In genomic region chr12:109182041-109182839, GRCh38 we compare ENCODE assay signal across 23 cellular contexts.
A peak's percentile ranks its signal among the peaks of the same experiment; 100 is the strongest.
DNase-seq lines count a peak whose midpoint lies in the region; ATAC-seq and TF ChIP-seq lines count a peak whose summit lies in the region.
"Had no signal": no experiment of that assay in that cellular context is flagged by ENCODE, and none has a peak within 500 bp of the region (broad histone marks: within the 10 kb centered on the region; RNA-seq: fewer than 3 reads in every experiment).

No MANE protein-coding gene starts in this region.

- peaks cover 3% of the 10 kb centered on the region for H3K36me3 Mint-ChIP-seq in activated T-helper 2 cell treated with anti-CD3 and anti-CD28 coated beads, Interferon-gamma antibody, Interleukin-2, Interleukin-4, amounts not matched to agents 10 μg/mL and 5 μg/mL and 100 μg/mL, durations not matched to agents 14 hours and 24 hours and 36 hours (ENCODE audit: low read depth)

- no peak overlapping the region for H3K27ac Mint-ChIP-seq in activated T-helper 2 cell treated with anti-CD3 and anti-CD28 coated beads, Interferon-gamma antibody, Interleukin-2, Interleukin-4, amounts not matched to agents 10 μg/mL and 5 μg/mL and 100 μg/mL, durations not matched to agents 14 hours and 24 hours and 36 hours
- H3K27ac Mint-ChIP-seq: dendritic cell treated with granulocyte-macrophage colony-stimulating factor and Interleukin-4, amounts not matched to agents 40 ng/mL and 50 ng/mL, for 4 days; nephron progenitor cell; type B pancreatic cell had no signal

- no peak for ATAC-seq in GM18511 (IDR thresholded peaks at IDR 0.05; ENCODE audit: unreplicated experiment)
- ATAC-seq: HCT116; stimulated activated naive CD8-positive, alpha-beta T cell treated with anti-CD3 and anti-CD28 coated beads, Interleukin-15, Interleukin-2, amounts not matched to agents 100 U/mL and 50 U/mL, for 24 hours had no signal

- WGBS in stomach, 5 donors = 88 to 95% (median 90%) methylated on average over 7 of the region's 7 CpGs

- POLR2A ChIA-PET in GM10248 (lab: Yijun Ruan, JAX) = no interaction called here

- H3K4me3 ChIP-seq in dorsolateral prefrontal cortex (peak overlapping the region in 1 of 59 donors; percentile 16), stomach (no peak overlapping the region)
- H3K4me3 ChIP-seq: skin epidermis had no signal

- H3K4me3 Mint-ChIP-seq in activated T-helper 2 cell treated with anti-CD3 and anti-CD28 coated beads, Interferon-gamma antibody, Interleukin-2, Interleukin-4, amounts not matched to agents 10 μg/mL and 5 μg/mL and 100 μg/mL, durations not matched to agents 14 hours and 24 hours and 36 hours (ENCODE audit: low read depth) = no peak overlapping the region
- H3K4me3 Mint-ChIP-seq: dendritic cell treated with granulocyte-macrophage colony-stimulating factor and Interleukin-4, amounts not matched to agents 40 ng/mL and 50 ng/mL, for 4 days; nephron progenitor cell; type B pancreatic cell had no signal

- H3K27me3 ChIP-seq in dorsolateral prefrontal cortex = no peaks in the 10 kb centered on the region
- no peaks in the 10 kb centered on the region for H3K27me3 ChIP-seq in stomach

- no peaks in the 10 kb centered on the region for H3K9me3 Mint-ChIP-seq in activated T-helper 2 cell treated with anti-CD3 and anti-CD28 coated beads, Interferon-gamma antibody, Interleukin-2, Interleukin-4, amounts not matched to agents 10 μg/mL and 5 μg/mL and 100 μg/mL, durations not matched to agents 14 hours and 24 hours and 36 hours
- H3K9me3 Mint-ChIP-seq: dendritic cell treated with granulocyte-macrophage colony-stimulating factor and Interleukin-4, amounts not matched to agents 40 ng/mL and 50 ng/mL, for 4 days; type B pancreatic cell had no signal

- CTCF ChIA-PET in GM10248 (lab: Yijun Ruan, JAX) = no interaction called here

- no peaks in the 10 kb centered on the region for H3K9me3 ChIP-seq in stomach
- H3K9me3 ChIP-seq: Caco-2 had no signal

- no peaks in the 10 kb centered on the region for H3K4me1 ChIP-seq in stomach
- H3K4me1 ChIP-seq: Caco-2 had no signal

- H3K4me1 Mint-ChIP-seq in activated T-helper 2 cell treated with anti-CD3 and anti-CD28 coated beads, Interferon-gamma antibody, Interleukin-2, Interleukin-4, amounts not matched to agents 10 μg/mL and 5 μg/mL and 100 μg/mL, durations not matched to agents 14 hours and 24 hours and 36 hours (ENCODE audit: low read depth) = no peaks in the 10 kb centered on the region
- H3K4me1 Mint-ChIP-seq: nephron progenitor cell had no signal

- no peak for TF ChIP-seq POLR2A in stomach (IDR thresholded peaks at IDR 0.05)

- peak overlapping the region in 58 of 59 donors; percentile 13 to 91 (median 78) for H3K27ac ChIP-seq in dorsolateral prefrontal cortex
- no peak overlapping the region for H3K27ac ChIP-seq in stomach
- H3K27ac ChIP-seq: 22Rv1 had no signal

- no peaks in the 10 kb centered on the region for H3K27me3 Mint-ChIP-seq in activated T-helper 2 cell treated with anti-CD3 and anti-CD28 coated beads, Interferon-gamma antibody, Interleukin-2, Interleukin-4, amounts not matched to agents 10 μg/mL and 5 μg/mL and 100 μg/mL, durations not matched to agents 14 hours and 24 hours and 36 hours (ENCODE audit: low read depth)
- H3K27me3 Mint-ChIP-seq: dendritic cell treated with granulocyte-macrophage colony-stimulating factor and Interleukin-4, amounts not matched to agents 40 ng/mL and 50 ng/mL, for 4 days; type B pancreatic cell had no signal

- H3K36me3 ChIP-seq in stomach = peaks cover 39 to 100% (median 90%) of the 10 kb centered on the region in 4 donors

- TF ChIP-seq CTCF in dorsolateral prefrontal cortex (IDR thresholded peaks at IDR 0.05 in 54 of 56, conservative IDR thresholded peaks at IDR 0.05 in 2 of 56; ENCODE audit: low read depth in 1 of 56, partially characterized antibody in 56 of 56) = no peak
- TF ChIP-seq CTCF in GM10248 (IDR thresholded peaks at IDR 0.05; ENCODE audit: control extremely low read depth, extremely low read depth, low read depth, missing control alignments) = no peak
- no peak for TF ChIP-seq CTCF in stomach (IDR thresholded peaks at IDR 0.05)

- intact Hi-C loops in dorsolateral prefrontal cortex (cut with DNase I) = no loop called here
- intact Hi-C loops in activated T-helper 2 cell treated with anti-CD3 and anti-CD28 coated beads, Interferon-gamma antibody, Interleukin-2, Interleukin-4, amounts not matched to agents 10 μg/mL and 5 μg/mL and 100 μg/mL, durations not matched to agents 14 hours and 24 hours and 36 hours (cut with micrococcal nuclease) = no loop called here
- intact Hi-C loops in stomach (cut with DNase I; ENCODE audit: low total_unique reads) = no loop called here

- DNase-seq in NCI-H82 (lab: John Stamatoyannopoulos, UW) (peak; percentile 13), NCI-H82 treated with DMSO at 0.1 percent for 48 hours (lab: John Stamatoyannopoulos, UW; ENCODE audit: unreplicated experiment) (no peak), dorsolateral prefrontal cortex (peak in 1 of 10 donors; percentile 18), myocyte (ENCODE audit: low read depth) (peak; percentile 26), GM10248 (ENCODE audit: extremely low spot score) (no peak), stomach (no peak)
- no peak for DNase-seq in activated T-helper 2 cell treated with anti-CD3 and anti-CD28 coated beads, Interferon-gamma antibody, Interleukin-2, Interleukin-4, amounts not matched to agents 10 μg/mL and 5 μg/mL and 100 μg/mL, durations not matched to agents 14 hours and 24 hours and 36 hours (ENCODE audit: low spot score)
- DNase-seq: activated CD4-positive, alpha-beta T cell treated with anti-CD3 and anti-CD28 coated beads for 48 hours; Caco-2; NCI-H1105; NCI-H2081 treated with DMSO at 0.1 percent for 48 hours; NCI-H510A treated with DMSO at 0.1 percent for 48 hours; nephron progenitor cell; posterior cingulate gyrus; Right ventricle myocardium superior; stimulated activated CD4-positive, alpha-beta T cell treated with anti-CD3 and anti-CD28 coated beads, Interleukin-4, amount 100 ng/mL, for 1 hour; stimulated activated naive CD8-positive, alpha-beta T cell treated with anti-CD3 and anti-CD28 coated beads, Interleukin-15, Interleukin-2, amounts not matched to agents 100 U/mL and 50 U/mL, for 24 hours had no signal

- no peak for TF ChIP-seq EP300 in stomach (IDR thresholded peaks at IDR 0.05)

Comparison
In these comparisons a context has a peak if more than half of its experiments do, and no peak if none do; other contexts are left out.
1. DNase-seq: peak in NCI-H82 (single experiment) and myocyte (single experiment); none in NCI-H82 treated with DMSO at 0.1 percent for 48 hours (single experiment), GM10248 (single experiment), activated T-helper 2 cell treated with anti-CD3 and anti-CD28 coated beads, Interferon-gamma antibody, Interleukin-2, Interleukin-4, amounts not matched to agents 10 μg/mL and 5 μg/mL and 100 μg/mL, durations not matched to agents 14 hours and 24 hours and 36 hours (single experiment) and stomach (single experiment).
2. H3K27ac ChIP-seq: peak in dorsolateral prefrontal cortex (58 of 59); none in stomach (0 of 5).